8 cellular contexts compared by ENCODE assay signal in the genomic region with DNA sequence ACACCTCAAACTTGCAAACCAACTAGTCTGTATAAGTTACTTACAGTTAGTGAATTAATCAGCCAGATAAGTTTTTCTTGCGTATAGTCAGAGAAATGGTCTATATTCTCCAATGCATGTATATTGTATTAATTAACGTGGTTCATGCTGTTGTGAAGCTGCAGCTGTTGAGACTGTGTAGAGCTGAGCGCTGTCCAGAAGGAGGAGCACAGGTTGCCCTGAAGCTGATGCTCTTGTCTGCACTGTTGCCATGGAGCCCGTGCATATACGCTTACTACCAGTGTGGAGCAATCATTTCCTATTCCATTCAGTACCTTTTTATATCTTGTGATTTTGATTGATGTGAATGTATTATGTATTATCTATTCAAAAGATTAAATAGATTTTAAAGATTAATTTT.
DNase-seq lines count a peak whose midpoint lies in the region; ATAC-seq and TF ChIP-seq lines count a peak whose summit lies in the region.

No MANE protein-coding gene starts in this region.

- H2AK5ac ChIP-seq in mesendoderm (ENCODE audit: low read length), result no peak overlapping the region

- peaks cover 0 to 3% of the 10 kb centered on the region in 2 donors for H3K9me3 Mint-ChIP-seq in activated T-cell treated with anti-CD3 and anti-CD28 coated beads, Interleukin-2, amount 50 U/mL, for 72 hours

- H3K4me3 ChIP-seq in left ventricle myocardium inferior (no peak overlapping the region), mesendoderm (ENCODE audit: low read length) (no peak overlapping the region), coronary artery (no peak overlapping the region)

- no peak overlapping the region for H3K4me3 Mint-ChIP-seq in activated T-cell treated with anti-CD3 and anti-CD28 coated beads, Interleukin-2, amount 50 U/mL, for 72 hours

- no peaks in the 10 kb centered on the region for H3K27me3 Mint-ChIP-seq in activated T-cell treated with anti-CD3 and anti-CD28 coated beads, Interleukin-2, amount 50 U/mL, for 72 hours (ENCODE audit: low read depth)

- H3K23ac ChIP-seq in mesendoderm (ENCODE audit: low read length), result no peak overlapping the region

- H4K8ac ChIP-seq in mesendoderm (ENCODE audit: low read depth, low read length), result no peak overlapping the region

- no peak overlapping the region for H3K4me2 ChIP-seq in mesendoderm (ENCODE audit: low read length)

- intact Hi-C loops in left ventricle myocardium inferior (cut with micrococcal nuclease) (no loop called here), cardiac septum (cut with DNase I) (no loop called here)

- no peaks in the 10 kb centered on the region for H3K79me1 ChIP-seq in mesendoderm (ENCODE audit: low read length)

- no peak overlapping the region for H3K9ac ChIP-seq in mesendoderm (ENCODE audit: low read length)

- no CpG with 5 or more reads among the region's 5 CpGs for WGBS in mesendoderm (ENCODE audit: extremely low coverage, insufficient coverage, low lambda C conversion rate)

- TF ChIP-seq CTCF in left ventricle myocardium inferior (IDR thresholded peaks at IDR 0.05; ENCODE audit: borderline replicate concordance), result peak; percentile 18
- TF ChIP-seq CTCF in coronary artery (IDR thresholded peaks at IDR 0.05), result no peak

- peaks cover 1% of the 10 kb centered on the region for H3K4me1 ChIP-seq in left ventricle myocardium inferior
- no peaks in the 10 kb centered on the region for H3K4me1 ChIP-seq in mesendoderm (ENCODE audit: control insufficient read depth, low read depth, low read length)

- H3K36me3 ChIP-seq in left ventricle myocardium inferior (no peaks in the 10 kb centered on the region), mesendoderm (ENCODE audit: control insufficient read depth, insufficient read depth, low read length) (no peaks in the 10 kb centered on the region)

- H3K4me1 Mint-ChIP-seq in activated T-cell treated with anti-CD3 and anti-CD28 coated beads, Interleukin-2, amount 50 U/mL, for 72 hours (ENCODE audit: low read depth), result no peaks in the 10 kb centered on the region

- no peak overlapping the region for H3K27ac ChIP-seq in left ventricle myocardium inferior (replicated peaks)
- no peak overlapping the region for H3K27ac ChIP-seq in mesendoderm (ENCODE audit: low read depth, low read length)
- H3K27ac ChIP-seq in coronary artery, result no peak overlapping the region

- H3K36me3 Mint-ChIP-seq in activated T-cell treated with anti-CD3 and anti-CD28 coated beads, Interleukin-2, amount 50 U/mL, for 72 hours (ENCODE audit: insufficient read depth in 2 of 2), result peaks cover 0 to 2% of the 10 kb centered on the region in 2 donors

- DNase-seq in left ventricle myocardium inferior (no peak), cardiac septum (ENCODE audit: low spot score) (no peak), NCI-H526 (lab: John Stamatoyannopoulos, UW) (peak; percentile 21 to 62), mesendoderm (peak; percentile 20), coronary artery (ENCODE audit: low spot score) (no peak), NCI-H446 treated with DMSO at 0.1 percent for 48 hours (lab: John Stamatoyannopoulos, UW) (no peak)
- peak in 1 of 2 donors; percentile 32 for DNase-seq in activated T-cell treated with anti-CD3 and anti-CD28 coated beads, Interleukin-2, amount 50 U/mL, for 72 hours
- DNase-seq in NK-92 treated with Interleukin-12 subunit alpha and Interleukin-12 subunit beta, amount 100 ng/mL, for 24 hours (lab: John Stamatoyannopoulos, UW), result no peak

- H3K27ac Mint-ChIP-seq in activated T-cell treated with anti-CD3 and anti-CD28 coated beads, Interleukin-2, amount 50 U/mL, for 72 hours, result no peak overlapping the region

- H2BK15ac ChIP-seq in mesendoderm (replicated peaks; ENCODE audit: low read depth), result no peak overlapping the region

- no peak overlapping the region for H2BK5ac ChIP-seq in mesendoderm (ENCODE audit: low read length)

- H3K4ac ChIP-seq in mesendoderm (ENCODE audit: low read depth, low read length), result no peak overlapping the region

- H3K27me3 ChIP-seq in left ventricle myocardium inferior (ENCODE audit: low read depth) (no peaks in the 10 kb centered on the region), mesendoderm (ENCODE audit: insufficient read depth, low read length, poor library complexity) (peaks cover 1% of the 10 kb centered on the region)

- no peak overlapping the region for H4K5ac ChIP-seq in mesendoderm (ENCODE audit: low read length)

- peak; percentile 86 to 89 for ATAC-seq in activated T-cell treated with anti-CD3 and anti-CD28 coated beads, Interleukin-2, amount 50 U/mL, for 72 hours (replicated peaks in 1 of 2)

- H2BK120ac ChIP-seq in mesendoderm (ENCODE audit: low read depth, low read length), result no peak overlapping the region

- H3K18ac ChIP-seq in mesendoderm (ENCODE audit: low read length), result no peak overlapping the region

- H3K79me2 ChIP-seq in mesendoderm (ENCODE audit: control insufficient read depth, insufficient read depth, low read length), result no peaks in the 10 kb centered on the region

- H3K56ac ChIP-seq in mesendoderm (ENCODE audit: low read length), result no peak overlapping the region

- H3K9me3 ChIP-seq in left ventricle myocardium inferior (replicated peaks), result no peaks in the 10 kb centered on the region

Comparison
In these comparisons a context has a peak if more than half of its experiments do, and no peak if none do; other contexts are left out.
1. DNase-seq: peak in NCI-H526 (2 of 2) and mesendoderm (single experiment); none in left ventricle myocardium inferior (single experiment), cardiac septum (single experiment), coronary artery (single experiment), NK-92 treated with Interleukin-12 subunit alpha and Interleukin-12 subunit beta, amount 100 ng/mL, for 24 hours (single experiment) and NCI-H446 treated with DMSO at 0.1 percent for 48 hours (single experiment).